19 cellular contexts compared by ENCODE assay signal in the genomic region with DNA sequence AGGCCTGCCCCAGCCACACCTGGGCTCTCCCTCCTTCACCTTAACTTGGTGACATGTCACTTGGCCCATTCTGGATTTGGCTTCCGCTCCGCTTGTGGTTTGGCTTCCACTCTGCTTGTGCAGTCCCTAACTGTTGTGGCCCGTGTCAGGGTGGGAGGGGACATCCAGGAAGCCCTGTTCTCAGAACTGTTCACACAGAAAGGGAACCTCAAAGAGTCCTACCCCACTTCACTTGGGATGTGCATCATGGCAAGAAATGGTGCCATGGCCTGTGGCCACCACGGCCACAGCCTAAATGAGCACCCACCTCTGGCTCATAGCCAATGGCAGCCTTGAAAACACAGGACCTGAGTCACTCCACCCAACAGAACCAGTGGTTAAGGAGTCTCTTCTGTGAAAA.
DNase-seq lines count a peak whose midpoint lies in the region; ATAC-seq lines count a peak whose summit lies in the region.
"Had no signal": no experiment of that assay in that cellular context is flagged by ENCODE, and none has a peak within 500 bp of the region (broad histone marks: within the 10 kb centered on the region; RNA-seq: fewer than 3 reads in every experiment).

No MANE protein-coding gene starts in this region.

- peak; percentile 70 for ATAC-seq in stimulated activated naive CD8-positive, alpha-beta T cell treated with anti-CD3 and anti-CD28 coated beads, Interleukin-15, amount 100 ng/mL, for 72 hours
- no peak for ATAC-seq in stimulated activated naive CD8-positive, alpha-beta T cell treated with anti-CD3 and anti-CD28 coated beads, Interleukin-15, Interleukin-2, amounts not matched to agents 100 U/mL and 50 U/mL, for 24 hours
- ATAC-seq in GM18520 (IDR thresholded peaks at IDR 0.05; ENCODE audit: unreplicated experiment) (no peak), GM19452 (IDR thresholded peaks at IDR 0.05; ENCODE audit: unreplicated experiment) (no peak)

- peak; percentile 17 for DNase-seq in activated CD4-positive, alpha-beta memory T cell treated with anti-CD3 and anti-CD28 coated beads, Interleukin-2, amount 10 ng/mL, durations not matched to agents 7 days and 5 days
- DNase-seq in activated CD4-positive, alpha-beta memory T cell treated with anti-CD3 and anti-CD28 coated beads for 36 hours: no peak
- DNase-seq in stimulated activated naive CD8-positive, alpha-beta T cell treated with anti-CD3 and anti-CD28 coated beads, Interleukin-15, amount 100 ng/mL, for 72 hours: peak in 1 of 2 donors; percentile 18
- DNase-seq in stimulated activated naive CD8-positive, alpha-beta T cell treated with anti-CD3 and anti-CD28 coated beads, Interleukin-15, Interleukin-2, amounts not matched to agents 100 U/mL and 50 U/mL, for 24 hours: no peak
- DNase-seq in activated T-helper 2 cell treated with anti-CD3 and anti-CD28 coated beads, Interferon-gamma antibody, Interleukin-2, Interleukin-4, amounts not matched to agents 10 μg/mL and 5 μg/mL and 100 μg/mL, durations not matched to agents 14 hours and 24 hours and 36 hours (ENCODE audit: low spot score): peak; percentile 13
- DNase-seq: CD8-positive, alpha-beta memory T cell; DMS53; H7; Kasumi-1; MG63; NCI-H1417 treated with DMSO at 0.1 percent for 48 hours; NCI-H187 treated with DMSO at 0.1 percent for 48 hours; NCI-H2107; NCI-H446 treated with DMSO at 0.1 percent for 48 hours; NCI-H526 treated with DMSO at 0.1 percent for 48 hours; Right ventricle myocardium superior had no signal

- intact Hi-C loops in activated CD4-positive, alpha-beta memory T cell treated with anti-CD3 and anti-CD28 coated beads for 36 hours (cut with micrococcal nuclease): no loop called here
- intact Hi-C loops in activated T-helper 2 cell treated with anti-CD3 and anti-CD28 coated beads, Interferon-gamma antibody, Interleukin-2, Interleukin-4, amounts not matched to agents 10 μg/mL and 5 μg/mL and 100 μg/mL, durations not matched to agents 14 hours and 24 hours and 36 hours (cut with micrococcal nuclease): loop anchor here (5.0 kb wide), 1 partner anchor 43 kb away; no protein-coding TSS in a partner anchor

- H3K4me1 Mint-ChIP-seq in activated CD4-positive, alpha-beta memory T cell treated with anti-CD3 and anti-CD28 coated beads, Interleukin-2, amount 10 ng/mL, durations not matched to agents 7 days and 5 days: no peaks in the 10 kb centered on the region
- no peaks in the 10 kb centered on the region for H3K4me1 Mint-ChIP-seq in activated CD4-positive, alpha-beta memory T cell treated with anti-CD3 and anti-CD28 coated beads for 36 hours (ENCODE audit: low read depth)
- no peaks in the 10 kb centered on the region for H3K4me1 Mint-ChIP-seq in stimulated activated naive CD8-positive, alpha-beta T cell treated with anti-CD3 and anti-CD28 coated beads, Interleukin-15, amount 100 ng/mL, for 72 hours
- H3K4me1 Mint-ChIP-seq in activated T-helper 2 cell treated with anti-CD3 and anti-CD28 coated beads, Interferon-gamma antibody, Interleukin-2, Interleukin-4, amounts not matched to agents 10 μg/mL and 5 μg/mL and 100 μg/mL, durations not matched to agents 14 hours and 24 hours and 36 hours (ENCODE audit: low read depth): peaks cover 16% of the 10 kb centered on the region
- H3K4me1 Mint-ChIP-seq: CD8-positive, alpha-beta memory T cell; IgD-negative memory B cell had no signal

- H3K27ac Mint-ChIP-seq in activated CD4-positive, alpha-beta memory T cell treated with anti-CD3 and anti-CD28 coated beads, Interleukin-2, amount 10 ng/mL, durations not matched to agents 7 days and 5 days: no peak overlapping the region
- no peak overlapping the region for H3K27ac Mint-ChIP-seq in activated CD4-positive, alpha-beta memory T cell treated with anti-CD3 and anti-CD28 coated beads for 36 hours
- no peak overlapping the region for H3K27ac Mint-ChIP-seq in stimulated activated naive CD8-positive, alpha-beta T cell treated with anti-CD3 and anti-CD28 coated beads, Interleukin-15, amount 100 ng/mL, for 72 hours
- no peak overlapping the region for H3K27ac Mint-ChIP-seq in activated T-helper 2 cell treated with anti-CD3 and anti-CD28 coated beads, Interferon-gamma antibody, Interleukin-2, Interleukin-4, amounts not matched to agents 10 μg/mL and 5 μg/mL and 100 μg/mL, durations not matched to agents 14 hours and 24 hours and 36 hours
- H3K27ac Mint-ChIP-seq: CD8-positive, alpha-beta memory T cell; IgD-negative memory B cell had no signal

- peaks cover 25% of the 10 kb centered on the region for H3K27me3 Mint-ChIP-seq in activated CD4-positive, alpha-beta memory T cell treated with anti-CD3 and anti-CD28 coated beads, Interleukin-2, amount 10 ng/mL, durations not matched to agents 7 days and 5 days
- H3K27me3 Mint-ChIP-seq in activated CD4-positive, alpha-beta memory T cell treated with anti-CD3 and anti-CD28 coated beads for 36 hours: peaks cover 14% of the 10 kb centered on the region
- peaks cover 13% of the 10 kb centered on the region for H3K27me3 Mint-ChIP-seq in stimulated activated naive CD8-positive, alpha-beta T cell treated with anti-CD3 and anti-CD28 coated beads, Interleukin-15, amount 100 ng/mL, for 72 hours
- H3K27me3 Mint-ChIP-seq in activated T-helper 2 cell treated with anti-CD3 and anti-CD28 coated beads, Interferon-gamma antibody, Interleukin-2, Interleukin-4, amounts not matched to agents 10 μg/mL and 5 μg/mL and 100 μg/mL, durations not matched to agents 14 hours and 24 hours and 36 hours (ENCODE audit: low read depth): peaks cover 17% of the 10 kb centered on the region

- CTCF ChIA-PET in activated CD4-positive, alpha-beta memory T cell treated with anti-CD3 and anti-CD28 coated beads, Interleukin-2, amount 10 ng/mL, durations not matched to agents 7 days and 5 days (lab: Charles Lee): no interaction called here
- CTCF ChIA-PET in activated CD4-positive, alpha-beta memory T cell treated with anti-CD3 and anti-CD28 coated beads for 36 hours (lab: Charles Lee): no interaction called here

- H3K9me3 Mint-ChIP-seq in activated CD4-positive, alpha-beta memory T cell treated with anti-CD3 and anti-CD28 coated beads, Interleukin-2, amount 10 ng/mL, durations not matched to agents 7 days and 5 days: no peaks in the 10 kb centered on the region
- no peaks in the 10 kb centered on the region for H3K9me3 Mint-ChIP-seq in activated CD4-positive, alpha-beta memory T cell treated with anti-CD3 and anti-CD28 coated beads for 36 hours
- H3K9me3 Mint-ChIP-seq in stimulated activated naive CD8-positive, alpha-beta T cell treated with anti-CD3 and anti-CD28 coated beads, Interleukin-15, amount 100 ng/mL, for 72 hours: no peaks in the 10 kb centered on the region
- no peaks in the 10 kb centered on the region for H3K9me3 Mint-ChIP-seq in activated T-helper 2 cell treated with anti-CD3 and anti-CD28 coated beads, Interferon-gamma antibody, Interleukin-2, Interleukin-4, amounts not matched to agents 10 μg/mL and 5 μg/mL and 100 μg/mL, durations not matched to agents 14 hours and 24 hours and 36 hours
- H3K9me3 Mint-ChIP-seq: CD8-positive, alpha-beta memory T cell; IgD-negative memory B cell had no signal

- POLR2A ChIA-PET in activated CD4-positive, alpha-beta memory T cell treated with anti-CD3 and anti-CD28 coated beads, Interleukin-2, amount 10 ng/mL, durations not matched to agents 7 days and 5 days (lab: Charles Lee): no interaction called here
- POLR2A ChIA-PET in activated CD4-positive, alpha-beta memory T cell treated with anti-CD3 and anti-CD28 coated beads for 36 hours (lab: Charles Lee): no interaction called here

- no peak overlapping the region for H3K4me3 Mint-ChIP-seq in activated CD4-positive, alpha-beta memory T cell treated with anti-CD3 and anti-CD28 coated beads, Interleukin-2, amount 10 ng/mL, durations not matched to agents 7 days and 5 days
- H3K4me3 Mint-ChIP-seq in activated CD4-positive, alpha-beta memory T cell treated with anti-CD3 and anti-CD28 coated beads for 36 hours: no peak overlapping the region
- H3K4me3 Mint-ChIP-seq in stimulated activated naive CD8-positive, alpha-beta T cell treated with anti-CD3 and anti-CD28 coated beads, Interleukin-15, amount 100 ng/mL, for 72 hours: no peak overlapping the region
- H3K4me3 Mint-ChIP-seq in activated T-helper 2 cell treated with anti-CD3 and anti-CD28 coated beads, Interferon-gamma antibody, Interleukin-2, Interleukin-4, amounts not matched to agents 10 μg/mL and 5 μg/mL and 100 μg/mL, durations not matched to agents 14 hours and 24 hours and 36 hours (ENCODE audit: low read depth): no peak overlapping the region
- H3K4me3 Mint-ChIP-seq: CD8-positive, alpha-beta memory T cell; IgD-negative memory B cell had no signal

- H3K36me3 Mint-ChIP-seq in activated CD4-positive, alpha-beta memory T cell treated with anti-CD3 and anti-CD28 coated beads, Interleukin-2, amount 10 ng/mL, durations not matched to agents 7 days and 5 days (ENCODE audit: low read depth): no peaks in the 10 kb centered on the region
- H3K36me3 Mint-ChIP-seq in activated CD4-positive, alpha-beta memory T cell treated with anti-CD3 and anti-CD28 coated beads for 36 hours: no peaks in the 10 kb centered on the region
- H3K36me3 Mint-ChIP-seq in activated T-helper 2 cell treated with anti-CD3 and anti-CD28 coated beads, Interferon-gamma antibody, Interleukin-2, Interleukin-4, amounts not matched to agents 10 μg/mL and 5 μg/mL and 100 μg/mL, durations not matched to agents 14 hours and 24 hours and 36 hours (ENCODE audit: low read depth): no peaks in the 10 kb centered on the region
- H3K36me3 Mint-ChIP-seq: CD8-positive, alpha-beta memory T cell had no signal

Comparison
In these comparisons a context has a peak if more than half of its experiments do, and no peak if none do; other contexts are left out.
1. DNase-seq: peak in activated CD4-positive, alpha-beta memory T cell treated with anti-CD3 and anti-CD28 coated beads, Interleukin-2, amount 10 ng/mL, durations not matched to agents 7 days and 5 days (single experiment) and activated T-helper 2 cell treated with anti-CD3 and anti-CD28 coated beads, Interferon-gamma antibody, Interleukin-2, Interleukin-4, amounts not matched to agents 10 μg/mL and 5 μg/mL and 100 μg/mL, durations not matched to agents 14 hours and 24 hours and 36 hours (single experiment); none in activated CD4-positive, alpha-beta memory T cell treated with anti-CD3 and anti-CD28 coated beads for 36 hours (single experiment) and stimulated activated naive CD8-positive, alpha-beta T cell treated with anti-CD3 and anti-CD28 coated beads, Interleukin-15, Interleukin-2, amounts not matched to agents 100 U/mL and 50 U/mL, for 24 hours (single experiment).